1 cellular context compared by ENCODE assay signal in genomic region chr4:123359449-123360306, GRCh38.
TF ChIP-seq lines count a peak whose summit lies in the region.

No MANE protein-coding gene starts in this region.

TF ChIP-seq in GM12878, 131 proteins besides CTCF, POLR2A, EP300 and RAD21:
- TF ChIP-seq PKNOX1 (IDR thresholded peaks at IDR 0.05) = 0 out of 2 replicates have a peak, but pooled peaks have one; percentile 18
- TF ChIP-seq CEBPZ (IDR thresholded peaks at IDR 0.05; ENCODE audit: low read depth, low read length) = no peak
